In genomic region chr2:154402138-154402714, GRCh38 we compare ENCODE assay signal across 8 cellular contexts.
DNase-seq lines count a peak whose midpoint lies in the region; ATAC-seq and TF ChIP-seq lines count a peak whose summit lies in the region.

No MANE protein-coding gene starts in this region.

- no peaks in the 10 kb centered on the region for H3K27me3 Mint-ChIP-seq in activated CD8-positive, alpha-beta T cell treated with anti-CD3 and anti-CD28 coated beads, Interleukin-2, amount 10 ng/mL, durations not matched to agents 7 days and 5 days (ENCODE audit: low read depth)

- no peaks in the 10 kb centered on the region for H3K27me3 ChIP-seq in DOHH2 (ENCODE audit: control insufficient read depth, low read length)
- H3K27me3 ChIP-seq in OCI-LY3 (ENCODE audit: low read depth, low read length), result no peaks in the 10 kb centered on the region

- H3K79me2 ChIP-seq in DOHH2 (ENCODE audit: control insufficient read depth, low read length) (no peaks in the 10 kb centered on the region), OCI-LY3 (ENCODE audit: low read length) (no peaks in the 10 kb centered on the region)

- no peaks in the 10 kb centered on the region for H3K4me1 ChIP-seq in DOHH2 (ENCODE audit: control insufficient read depth, low read length)
- H3K4me1 ChIP-seq in OCI-LY3 (ENCODE audit: low read length), result 0 out of 2 replicates have a peak, but pooled peaks cover 3% of the 10 kb centered on the region

- no peaks in the 10 kb centered on the region for H3K9me3 Mint-ChIP-seq in activated CD8-positive, alpha-beta T cell treated with anti-CD3 and anti-CD28 coated beads, Interleukin-2, amount 10 ng/mL, durations not matched to agents 7 days and 5 days (ENCODE audit: insufficient read depth)

- H3K36me3 ChIP-seq in DOHH2 (ENCODE audit: control insufficient read depth, low read length) (no peaks in the 10 kb centered on the region), OCI-LY3 (replicated peaks; ENCODE audit: low read depth, low read length) (no peaks in the 10 kb centered on the region)

- DNase-seq in fibroblast of mammary gland (ENCODE audit: low read depth), result peak; percentile 38
- peak; percentile 77 for DNase-seq in superior temporal gyrus (ENCODE audit: extremely low spot score)
- no peak for DNase-seq in activated CD8-positive, alpha-beta T cell treated with anti-CD3 and anti-CD28 coated beads, Interleukin-2, amount 10 ng/mL, durations not matched to agents 7 days and 5 days
- no peak for DNase-seq in DMS79 (lab: John Stamatoyannopoulos, UW)

- no peaks in the 10 kb centered on the region for H3F3A ChIP-seq in DOHH2 (ENCODE audit: control insufficient read depth, insufficient read depth)

- CTCF ChIA-PET in activated CD8-positive, alpha-beta T cell treated with anti-CD3 and anti-CD28 coated beads, Interleukin-2, amount 10 ng/mL, durations not matched to agents 7 days and 5 days (lab: Charles Lee), result no interaction called here

- TF ChIP-seq CTCF in DOHH2 (IDR thresholded peaks at IDR 0.05; ENCODE audit: low read depth, low read length, poor library complexity, severe bottlenecking) (peak; percentile 50), OCI-LY3 (IDR thresholded peaks at IDR 0.05; ENCODE audit: low read depth, low read length) (peak; percentile 56), fibroblast of mammary gland (conservative IDR thresholded peaks at IDR 0.05; ENCODE audit: control insufficient read depth, insufficient read depth, low read depth, low read length) (peak; percentile 38)

- H4K20me1 ChIP-seq in DOHH2 (ENCODE audit: control insufficient read depth, insufficient read depth, low read depth, low read length) (no peaks in the 10 kb centered on the region), OCI-LY3 (ENCODE audit: insufficient read depth, low read length) (no peaks in the 10 kb centered on the region)

- H3K4me3 ChIP-seq in DOHH2 (ENCODE audit: low read length) (no peak overlapping the region), OCI-LY3 (ENCODE audit: low read length) (no peak overlapping the region), fibroblast of mammary gland (ENCODE audit: control insufficient read depth, low read depth, low read length) (no peak overlapping the region)

- H3K4me2 ChIP-seq in DOHH2 (ENCODE audit: low read length) (no peak overlapping the region), OCI-LY3 (ENCODE audit: low read length) (peak overlapping the region; percentile 19; the same call in 1 of the 2 replicates)

- no peak overlapping the region for H3K27ac Mint-ChIP-seq in activated CD8-positive, alpha-beta T cell treated with anti-CD3 and anti-CD28 coated beads, Interleukin-2, amount 10 ng/mL, durations not matched to agents 7 days and 5 days

- ATAC-seq in HG02938 (IDR thresholded peaks at IDR 0.05; ENCODE audit: unreplicated experiment), result peak; percentile 82
- ATAC-seq in activated CD8-positive, alpha-beta T cell treated with anti-CD3 and anti-CD28 coated beads, Interleukin-2, amount 10 ng/mL, durations not matched to agents 7 days and 5 days, result no peak
- no peak for ATAC-seq in GM21515 (IDR thresholded peaks at IDR 0.05; ENCODE audit: unreplicated experiment)

- POLR2A ChIA-PET in activated CD8-positive, alpha-beta T cell treated with anti-CD3 and anti-CD28 coated beads, Interleukin-2, amount 10 ng/mL, durations not matched to agents 7 days and 5 days (lab: Charles Lee), result no interaction called here

- H3K36me3 Mint-ChIP-seq in activated CD8-positive, alpha-beta T cell treated with anti-CD3 and anti-CD28 coated beads, Interleukin-2, amount 10 ng/mL, durations not matched to agents 7 days and 5 days (ENCODE audit: low read depth), result no peaks in the 10 kb centered on the region

- H3K4me3 Mint-ChIP-seq in activated CD8-positive, alpha-beta T cell treated with anti-CD3 and anti-CD28 coated beads, Interleukin-2, amount 10 ng/mL, durations not matched to agents 7 days and 5 days, result no peak overlapping the region

- H3K27ac ChIP-seq in DOHH2 (ENCODE audit: low read depth, low read length) (no peak overlapping the region), OCI-LY3 (ENCODE audit: low read length) (no peak overlapping the region)

- H3K9me3 ChIP-seq in DOHH2 (ENCODE audit: control insufficient read depth, insufficient read depth, low read length), result no peaks in the 10 kb centered on the region
- H3K9me3 ChIP-seq in OCI-LY3 (ENCODE audit: insufficient read depth, low read length), result no peaks in the 10 kb centered on the region

- no peaks in the 10 kb centered on the region for H3K9me2 ChIP-seq in DOHH2 (replicated peaks; ENCODE audit: control insufficient read depth, low read length)

- H2AFZ ChIP-seq in OCI-LY3 (ENCODE audit: low read depth, low read length), result no peak overlapping the region

- no peaks in the 10 kb centered on the region for H3K4me1 Mint-ChIP-seq in activated CD8-positive, alpha-beta T cell treated with anti-CD3 and anti-CD28 coated beads, Interleukin-2, amount 10 ng/mL, durations not matched to agents 7 days and 5 days (ENCODE audit: low read depth)

- no peak overlapping the region for H3K9ac ChIP-seq in OCI-LY3 (ENCODE audit: low read length)

Comparison
In these comparisons a context has a peak if more than half of its experiments do, and no peak if none do; other contexts are left out.
1. DNase-seq: peak in fibroblast of mammary gland (single experiment) and superior temporal gyrus (single experiment); none in activated CD8-positive, alpha-beta T cell treated with anti-CD3 and anti-CD28 coated beads, Interleukin-2, amount 10 ng/mL, durations not matched to agents 7 days and 5 days (single experiment) and DMS79 (single experiment).
2. Peak in every context shown above with its lines, with median percentiles within 50 percentile points of each other: CTCF ChIP-seq.